In genomic region chr10:112827091-112827490, GRCh38 we compare ENCODE assay signal across 8 cellular contexts.
"Had no signal": no experiment of that assay in that cellular context is flagged by ENCODE, and none has a peak within 500 bp of the region (broad histone marks: within the 10 kb centered on the region; RNA-seq: fewer than 3 reads in every experiment).

No MANE protein-coding gene starts in this region.

- H3K4me1 ChIP-seq: HAP-1 had no signal

- FAIRE-seq: HepG2 had no signal

- H3K9ac ChIP-seq: GM23248 had no signal

- H3K4me3 ChIP-seq: GM23248, HAP-1 had no signal

- DNase-seq: GM23248, GOT3, H7, HFFc6 had no signal

- H3K9me3 ChIP-seq: HAP-1 had no signal

- H3K36me3 ChIP-seq: HAP-1 had no signal

- ATAC-seq: HCT116, HepG2 had no signal

- H2AFZ ChIP-seq: GM23248 had no signal

- H3K27ac ChIP-seq: GM23248, HL-60 had no signal
